In the genomic region with DNA sequence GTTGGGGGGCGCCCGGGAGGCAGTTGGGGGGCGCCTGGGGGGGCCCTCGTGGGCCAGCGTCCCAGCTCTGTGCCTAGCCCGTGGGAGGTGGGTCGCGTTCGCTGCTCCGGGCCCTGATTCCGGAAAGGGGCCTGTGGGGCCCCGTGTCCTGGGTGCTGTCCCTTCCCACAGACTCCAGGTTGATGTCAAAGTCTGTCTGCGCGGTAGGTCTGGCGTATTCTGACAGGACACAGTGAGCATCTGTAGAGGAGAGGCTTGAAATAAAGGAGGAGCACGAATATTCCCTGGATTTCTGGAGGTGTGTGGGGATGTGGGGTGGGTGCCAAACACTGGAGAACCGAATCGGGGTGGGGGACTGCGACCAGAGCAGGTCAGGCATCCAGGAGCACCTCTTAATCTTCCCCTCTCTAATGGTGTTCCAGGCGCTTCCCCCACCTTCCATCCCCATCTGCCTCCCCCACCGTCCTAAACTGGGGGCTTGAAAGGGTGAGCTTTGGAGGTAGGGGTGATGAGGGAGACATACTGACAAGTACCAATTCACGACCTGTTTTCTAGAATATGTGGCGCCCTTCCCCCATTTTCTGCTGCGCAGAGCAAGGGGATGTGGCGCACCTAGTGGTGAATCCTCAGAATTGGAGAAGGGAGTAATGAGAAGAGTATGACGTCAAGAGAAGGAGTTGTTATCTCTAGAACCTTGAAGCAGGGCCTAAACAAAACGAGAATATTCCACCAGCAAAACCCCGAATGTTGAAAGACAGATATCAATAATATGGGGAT, we compare ENCODE assay signal across 8 cellular contexts. TPM values are rescaled to one million over a fixed set of nuclear protein-coding genes. Genes with fewer than 3 reads are reported as not detected.
DNase-seq lines count a peak whose midpoint lies in the region; ATAC-seq, FAIRE-seq and TF ChIP-seq lines count a peak whose summit lies in the region.

No MANE protein-coding gene starts in this region.

- CTCF ChIA-PET in CD4-positive, alpha-beta memory T cell (lab: Charles Lee; ENCODE audit: partially characterized antibody), result interaction anchor here (0.9 kb wide), 1 partner anchor 8 kb away, joined by 3 read pairs; no protein-coding TSS in a partner anchor
- CTCF ChIA-PET in Calu3 (lab: Charles Lee), result no interaction called here

- peak overlapping the region; percentile 86 to 100 (median 93) for H3K4me3 Mint-ChIP-seq in CD4-positive, alpha-beta memory T cell
- H3K4me3 Mint-ChIP-seq in Calu3 (ENCODE audit: low read depth, unreplicated experiment), result no peak overlapping the region

- H3K79me2 ChIP-seq in smooth muscle cell (ENCODE audit: low read depth), result no peaks in the 10 kb centered on the region

- H3K36me3 ChIP-seq in CD4-positive, alpha-beta memory T cell (ENCODE audit: insufficient read depth, low read length), result no peaks in the 10 kb centered on the region
- no peaks in the 10 kb centered on the region for H3K36me3 ChIP-seq in bronchial epithelial cell (ENCODE audit: control insufficient read depth, insufficient read depth, low read length)
- H3K36me3 ChIP-seq in smooth muscle cell (ENCODE audit: low read depth), result no peaks in the 10 kb centered on the region

- peaks cover 15 to 37% (median 21%) of the 10 kb centered on the region in 4 donors for H3K4me1 Mint-ChIP-seq in CD4-positive, alpha-beta memory T cell
- H3K4me1 Mint-ChIP-seq in Calu3 (ENCODE audit: low read depth, unreplicated experiment), result no peaks in the 10 kb centered on the region

- H3K9ac ChIP-seq in smooth muscle cell (ENCODE audit: low read depth), result no peak overlapping the region

- H3K4me1 ChIP-seq in CD4-positive, alpha-beta memory T cell (ENCODE audit: insufficient read depth, low read length), result peaks cover 9% of the 10 kb centered on the region
- no peaks in the 10 kb centered on the region for H3K4me1 ChIP-seq in smooth muscle cell (ENCODE audit: low read depth)

- intact Hi-C loops in CD4-positive, alpha-beta memory T cell (cut with micrococcal nuclease), result loop anchor here (1.0 to 10.0 kb wide), 6 partner anchors 7 to 1237 kb away; partner anchors contain the start of genes ARMCX5, BEX5 and GPRASP2
- intact Hi-C loops in Calu3 (cut with micrococcal nuclease; ENCODE audit: unreplicated experiment), result no loop called here

- no peak for ATAC-seq in HG02970 (IDR thresholded peaks at IDR 0.05; ENCODE audit: low FRiP score, unreplicated experiment)

- H3K4me3 ChIP-seq in CD4-positive, alpha-beta memory T cell (ENCODE audit: low read length in 2 of 2), result peak overlapping the region; percentile 29 to 67
- H3K4me3 ChIP-seq in HFF-Myc (replicated peaks; ENCODE audit: low read depth, low read length) (peak overlapping the region; percentile 43), bronchial epithelial cell (ENCODE audit: low read depth, low read length) (peak overlapping the region; percentile 36), smooth muscle cell (peak overlapping the region; percentile 56)

- no peaks in the 10 kb centered on the region for H3F3A ChIP-seq in smooth muscle cell (ENCODE audit: low read depth)

- TF ChIP-seq CTCF in HFF-Myc (IDR thresholded peaks at IDR 0.05; ENCODE audit: low read depth, low read length, missing control alignments) (peak; percentile 46), bronchial epithelial cell (IDR thresholded peaks at IDR 0.05; ENCODE audit: insufficient read depth, low read length, severe bottlenecking) (peak; percentile 52), smooth muscle cell (IDR thresholded peaks at IDR 0.05; ENCODE audit: borderline replicate concordance, insufficient read depth, poor library complexity, severe bottlenecking) (peak; percentile 46), Calu3 (IDR thresholded peaks at IDR 0.05; ENCODE audit: unreplicated experiment) (no peak)

- no peaks in the 10 kb centered on the region for H3K9me3 ChIP-seq in CD4-positive, alpha-beta memory T cell (ENCODE audit: control insufficient read depth in 1 of 2, low read length in 2 of 2)
- no peaks in the 10 kb centered on the region for H3K9me3 ChIP-seq in smooth muscle cell (replicated peaks; ENCODE audit: low read depth)

- peak overlapping the region; percentile 53 for H3K27ac ChIP-seq in CD4-positive, alpha-beta memory T cell (ENCODE audit: low read depth, low read length)
- H3K27ac ChIP-seq in smooth muscle cell (ENCODE audit: low read depth), result no peak overlapping the region

- BruUV-seq in Calu3 (replicated peaks; lab: Mats Ljungman, UMichigan), result no TSS peak

- peaks cover 0 to 2% (median 0%) of the 10 kb centered on the region in 8 donors for H3K9me3 Mint-ChIP-seq in CD4-positive, alpha-beta memory T cell
- no peaks in the 10 kb centered on the region for H3K9me3 Mint-ChIP-seq in Calu3 (ENCODE audit: low read depth, unreplicated experiment)

- H3K27me3 Mint-ChIP-seq in CD4-positive, alpha-beta memory T cell, result no peaks in the 10 kb centered on the region
- no peaks in the 10 kb centered on the region for H3K27me3 Mint-ChIP-seq in Calu3 (ENCODE audit: unreplicated experiment)

- POLR2A ChIA-PET in CD4-positive, alpha-beta memory T cell (lab: Charles Lee; ENCODE audit: partially characterized antibody), result interaction anchor here (0.7 to 1.7 kb wide), 4 partner anchors 8 to 1261 kb away, joined by 3 to 17 read pairs (median 4); partner anchors contain the start of genes ARMCX5, GPRASP3 and RPL36A

- H2AFZ ChIP-seq in smooth muscle cell (ENCODE audit: low read depth), result no peak overlapping the region

- peak overlapping the region; percentile 87 to 98 (median 94) for H3K27ac Mint-ChIP-seq in CD4-positive, alpha-beta memory T cell
- H3K27ac Mint-ChIP-seq in Calu3 (ENCODE audit: unreplicated experiment), result no peak overlapping the region

- peaks cover 16% of the 10 kb centered on the region in 2 donors for H3K36me3 Mint-ChIP-seq in CD4-positive, alpha-beta memory T cell
- peaks cover 8% of the 10 kb centered on the region for H3K36me3 Mint-ChIP-seq in Calu3 (ENCODE audit: insufficient read depth, unreplicated experiment)

- H3K27me3 ChIP-seq in CD4-positive, alpha-beta memory T cell (ENCODE audit: insufficient read depth, low read length), result no peaks in the 10 kb centered on the region
- H3K27me3 ChIP-seq in bronchial epithelial cell (ENCODE audit: control insufficient read depth, insufficient read depth, low read length) (no peaks in the 10 kb centered on the region), smooth muscle cell (ENCODE audit: low read depth) (no peaks in the 10 kb centered on the region)

- peak overlapping the region; percentile 86 for H3K4me2 ChIP-seq in smooth muscle cell

- FAIRE-seq in bronchial epithelial cell (lab: Jason Lieb, UNC) (no peak), islet of Langerhans (lab: Jason Lieb, UNC) (peak; percentile 51)

- 44% methylated on average over 24 of the region's 28 CpGs for WGBS in smooth muscle cell (ENCODE audit: low lambda C conversion rate)

- DNase-seq in CD4-positive, alpha-beta memory T cell, result peak; percentile 66 to 83 (median 76)
- DNase-seq in HFF-Myc (ENCODE audit: extremely low read depth, low read depth), result no peak
- DNase-seq in T-helper 2 cell, result peak in 3 of 5 experiments; percentile 42 to 72 (median 47)
- DNase-seq in bronchial epithelial cell (ENCODE audit: low read depth), result peak; percentile 17
- DNase-seq in smooth muscle cell (lab: John Stamatoyannopoulos, UW; ENCODE audit: unreplicated experiment), result no peak
- no peak for DNase-seq in Calu3

- H4K20me1 ChIP-seq in smooth muscle cell (ENCODE audit: low read depth), result no peaks in the 10 kb centered on the region

RNA-seq across cellular contexts. Expression of gene GPRASP1, which starts 0.9 kb away (rescaled TPM):
- total RNA-seq in CD4-positive, alpha-beta memory T cell, result 10 to 100 TPM; 51.4 to 51.7 TPM
- 1 to 10 TPM; 1.9 to 9.2 TPM for polyA plus RNA-seq in CD4-positive, alpha-beta memory T cell
- total RNA-seq in bronchial epithelial cell (0.53 and 1.2 TPM in 2 replicates), smooth muscle cell (2.5 and 2.6 TPM in 2 replicates), Calu3 (2022) (3.6 and 3.9 TPM in 2 replicates)
- 1.8 and 1.9 TPM in 2 replicates for polyA plus RNA-seq in smooth muscle cell

RNA-seq across cellular contexts. Expression of gene ARMCX5, which starts 52.8 kb away (rescaled TPM):
- 10 to 100 TPM; 10.1 to 12.2 TPM for total RNA-seq in CD4-positive, alpha-beta memory T cell
- 10 to 100 TPM; 10.3 to 11.6 TPM for polyA plus RNA-seq in CD4-positive, alpha-beta memory T cell
- total RNA-seq in bronchial epithelial cell, result 17.4 and 20.2 TPM in 2 replicates
- 12.9 and 18.9 TPM in 2 replicates for total RNA-seq in smooth muscle cell
- 5.7 and 7.2 TPM in 2 replicates for polyA plus RNA-seq in smooth muscle cell
- 22.4 and 23.7 TPM in 2 replicates for total RNA-seq in Calu3 (2022)

Comparison
In these comparisons a context has a peak if more than half of its experiments do, and no peak if none do; other contexts are left out.
1. DNase-seq: peak in CD4-positive, alpha-beta memory T cell (5 of 5), T-helper 2 cell (3 of 5) and bronchial epithelial cell (single experiment); none in HFF-Myc (single experiment), smooth muscle cell (single experiment) and Calu3 (single experiment).
2. RNA of gene GPRASP1, which starts 0.9 kb away (total RNA-seq): 51.4 to 51.7 TPM in CD4-positive, alpha-beta memory T cell; 3.6 to 3.9 TPM in Calu3, 2.5 to 2.6 TPM in smooth muscle cell and 0.53 to 1.2 TPM in bronchial epithelial cell; every median in the first group is over 10 times any median in the second.
3. Peak in every context shown above with its lines, with median percentiles within 50 percentile points of each other: H3K4me3 ChIP-seq.